8 cellular contexts compared by ENCODE assay signal in genomic region chr9:136539427-136540412, GRCh38. TPM values are rescaled to one million over a fixed set of nuclear protein-coding genes. Genes with fewer than 3 reads are reported as not detected.
A peak's percentile ranks its signal among the peaks of the same experiment; 100 is the strongest.
DNase-seq lines count a peak whose midpoint lies in the region; ATAC-seq and TF ChIP-seq lines count a peak whose summit lies in the region.

No MANE protein-coding gene starts in this region.

- peaks cover 5% of the 10 kb centered on the region; the same call in 1 of the 2 replicates for H3F3A ChIP-seq in DOHH2 (ENCODE audit: control insufficient read depth, insufficient read depth)

- H3K9me2 ChIP-seq in DOHH2 (replicated peaks; ENCODE audit: control insufficient read depth, low read length), result no peaks in the 10 kb centered on the region

- no peak for DNase-seq in RWPE2 (ENCODE audit: low spot score)
- peak; percentile 99 for DNase-seq in activated naive CD4-positive, alpha-beta T cell treated with anti-CD3 and anti-CD28 coated beads for 36 hours
- DNase-seq in left cardiac atrium, result peak; percentile 96
- DNase-seq in sigmoid colon, result peak; percentile 96
- DNase-seq in DMS79 treated with DMSO at 0.1 percent for 48 hours (lab: John Stamatoyannopoulos, UW), result no peak
- no peak for DNase-seq in NCI-H1436 (lab: John Stamatoyannopoulos, UW)

- ATAC-seq in HG02678 (IDR thresholded peaks at IDR 0.05; ENCODE audit: unreplicated experiment) (peak; percentile 40), RWPE2 (ENCODE audit: low read depth) (peak; percentile 55), left cardiac atrium (peak; percentile 76 to 77)

- no peaks in the 10 kb centered on the region for H3K27me3 Mint-ChIP-seq in activated naive CD4-positive, alpha-beta T cell treated with anti-CD3 and anti-CD28 coated beads for 36 hours (ENCODE audit: low read depth)

- intact Hi-C loops in activated naive CD4-positive, alpha-beta T cell treated with anti-CD3 and anti-CD28 coated beads for 36 hours (cut with micrococcal nuclease), result loop anchor here (1.0 to 5.0 kb wide), 8 partner anchors 8 to 632 kb away; partner anchors contain the start of genes CAMSAP1 and SEC16A
- intact Hi-C loops in left cardiac atrium (cut with DNase I) (loop anchor here (10.0 kb wide), 3 partner anchors 45 to 85 kb away; no protein-coding TSS in a partner anchor), sigmoid colon (cut with DNase I) (loop anchor here (5.0 kb wide), 3 partner anchors 38 to 88 kb away; no protein-coding TSS in a partner anchor)

- peaks cover 44% of the 10 kb centered on the region for H3K4me1 ChIP-seq in DOHH2 (ENCODE audit: control insufficient read depth, low read length)
- H3K4me1 ChIP-seq in RWPE2 (ENCODE audit: insufficient read depth, poor library complexity, severe bottlenecking), result peaks cover 19% of the 10 kb centered on the region
- H3K4me1 ChIP-seq in sigmoid colon, result peaks cover 0 to 93% (median 90%) of the 10 kb centered on the region in 4 donors

- peaks cover 64% of the 10 kb centered on the region for H3K79me2 ChIP-seq in DOHH2 (ENCODE audit: control insufficient read depth, low read length)

- H3K36me3 Mint-ChIP-seq in activated naive CD4-positive, alpha-beta T cell treated with anti-CD3 and anti-CD28 coated beads for 36 hours (ENCODE audit: low read depth), result peaks cover 34% of the 10 kb centered on the region

- peak in 1 of 2 donors; percentile 51 for TF ChIP-seq POLR2A in sigmoid colon (IDR thresholded peaks at IDR 0.05)

- CTCF ChIA-PET in activated naive CD4-positive, alpha-beta T cell treated with anti-CD3 and anti-CD28 coated beads for 36 hours (lab: Charles Lee), result interaction anchor here (0.6 to 2.7 kb wide), 8 partner anchors 9 to 697 kb away, joined by 3 to 11 read pairs (median 4); no protein-coding TSS in a partner anchor

- H3K27me3 ChIP-seq in DOHH2 (ENCODE audit: control insufficient read depth, low read length) (no peaks in the 10 kb centered on the region), RWPE2 (ENCODE audit: insufficient read depth, poor library complexity, severe bottlenecking) (no peaks in the 10 kb centered on the region), sigmoid colon (no peaks in the 10 kb centered on the region)

- H3K9me3 Mint-ChIP-seq in activated naive CD4-positive, alpha-beta T cell treated with anti-CD3 and anti-CD28 coated beads for 36 hours, result no peaks in the 10 kb centered on the region

- TF ChIP-seq EP300 in sigmoid colon (IDR thresholded peaks at IDR 0.05), result peak in 1 of 4 donors; percentile 48

- H3K4me1 Mint-ChIP-seq in activated naive CD4-positive, alpha-beta T cell treated with anti-CD3 and anti-CD28 coated beads for 36 hours (ENCODE audit: low read depth), result peaks cover 70% of the 10 kb centered on the region

- H3K9me3 ChIP-seq in DOHH2 (ENCODE audit: control insufficient read depth, insufficient read depth, low read length) (no peaks in the 10 kb centered on the region), RWPE2 (ENCODE audit: severe bottlenecking) (no peaks in the 10 kb centered on the region), sigmoid colon (no peaks in the 10 kb centered on the region)

- H3K36me3 ChIP-seq in DOHH2 (ENCODE audit: control insufficient read depth, low read length) (peaks cover 22% of the 10 kb centered on the region; the same call in 1 of the 2 replicates), RWPE2 (ENCODE audit: low read depth) (peaks cover 42% of the 10 kb centered on the region), sigmoid colon (peaks cover 0 to 27% (median 6%) of the 10 kb centered on the region in 4 donors)

- no peak for TF ChIP-seq CTCF in DOHH2 (IDR thresholded peaks at IDR 0.05; ENCODE audit: low read depth, low read length, poor library complexity, severe bottlenecking)
- TF ChIP-seq CTCF in RWPE2 (IDR thresholded peaks at IDR 0.05; ENCODE audit: poor library complexity, severe bottlenecking), result no peak
- no peak for TF ChIP-seq CTCF in sigmoid colon (IDR thresholded peaks at IDR 0.05)

- peaks cover 27% of the 10 kb centered on the region for H4K20me1 ChIP-seq in DOHH2 (ENCODE audit: control insufficient read depth, insufficient read depth, low read depth, low read length)

- peak overlapping the region; percentile 100 for H3K27ac Mint-ChIP-seq in activated naive CD4-positive, alpha-beta T cell treated with anti-CD3 and anti-CD28 coated beads for 36 hours

- peak overlapping the region; percentile 74 for H3K4me2 ChIP-seq in DOHH2 (ENCODE audit: low read length)

- H3K27ac ChIP-seq in DOHH2 (ENCODE audit: low read depth, low read length), result peak overlapping the region; percentile 69
- H3K27ac ChIP-seq in RWPE2 (ENCODE audit: poor library complexity, severe bottlenecking), result peak overlapping the region; percentile 12
- H3K27ac ChIP-seq in sigmoid colon, result peak overlapping the region; percentile 80 to 100 (median 96)

- peak overlapping the region; percentile 50 for H3K4me3 ChIP-seq in DOHH2 (ENCODE audit: low read length)
- no peak overlapping the region for H3K4me3 ChIP-seq in RWPE2 (ENCODE audit: severe bottlenecking)
- peak overlapping the region; percentile 4 to 29 (median 14) for H3K4me3 ChIP-seq in sigmoid colon

- H3K4me3 Mint-ChIP-seq in activated naive CD4-positive, alpha-beta T cell treated with anti-CD3 and anti-CD28 coated beads for 36 hours, result peak overlapping the region; percentile 80

- WGBS in sigmoid colon, 2 donors, result 21 to 29% methylated on average over 33 of the region's 33 CpGs

RNA-seq across cellular contexts. Expression of gene NOTCH1, which starts 6.1 kb away (rescaled TPM):
- total RNA-seq in activated naive CD4-positive, alpha-beta T cell treated with anti-CD3 and anti-CD28 coated beads for 36 hours, result 10 to 100 TPM; 71.4 to 80.2 TPM
- total RNA-seq in left cardiac atrium (10 to 100 TPM; 22.7 to 36.0 TPM), sigmoid colon (10 to 100 TPM; 16.6 to 36.0 (median 31.8) TPM)
- 10 to 100 TPM in 1 of 3 donors, 1 to 10 TPM in 2; 1.8 to 30.8 (median 3.7) TPM for polyA plus RNA-seq in sigmoid colon

RNA-seq across cellular contexts. Expression of gene SEC16A, which starts 56.9 kb away (rescaled TPM):
- total RNA-seq in activated naive CD4-positive, alpha-beta T cell treated with anti-CD3 and anti-CD28 coated beads for 36 hours, result 10 to 100 TPM; 44.1 to 47.3 TPM
- 10 to 100 TPM; 27.4 to 40.8 TPM for total RNA-seq in left cardiac atrium
- 10 to 100 TPM; 22.9 to 33.9 (median 30.2) TPM for total RNA-seq in sigmoid colon
- polyA plus RNA-seq in sigmoid colon, result 10 to 100 TPM; 22.8 to 57.0 (median 24.5) TPM

Comparison
In these comparisons a context has a peak if more than half of its experiments do, and no peak if none do; other contexts are left out.
1. H3K27ac ChIP-seq: peak in every context shown above with its lines; median percentile 96 in sigmoid colon; 69 in DOHH2; 12 in RWPE2.
2. DNase-seq: peak in activated naive CD4-positive, alpha-beta T cell treated with anti-CD3 and anti-CD28 coated beads for 36 hours (single experiment), left cardiac atrium (single experiment) and sigmoid colon (single experiment); none in RWPE2 (single experiment), DMS79 treated with DMSO at 0.1 percent for 48 hours (single experiment) and NCI-H1436 (single experiment).
3. Peak in every context shown above with its lines, with median percentiles within 50 percentile points of each other: ATAC-seq.